ENCODE assay signal across 1 cellular context in the genomic region with DNA sequence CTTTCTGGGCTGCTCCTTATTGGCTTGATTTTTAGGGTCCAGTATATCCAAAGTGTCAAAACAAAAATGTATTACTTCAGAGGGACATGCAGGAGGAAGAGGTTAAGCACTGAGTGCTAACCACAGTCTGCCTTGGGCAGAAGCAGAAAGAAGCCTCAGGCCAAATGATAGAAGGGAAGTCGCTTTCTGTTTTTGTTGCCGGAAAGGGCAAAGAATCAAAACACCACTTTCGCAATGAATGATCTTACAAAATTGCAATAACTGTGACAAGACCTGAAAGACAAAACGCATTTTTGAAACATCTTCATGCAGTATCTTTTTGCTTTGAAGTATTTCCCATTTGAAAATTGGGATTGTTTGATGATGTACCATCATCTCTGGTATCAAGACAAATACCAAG.
A peak's percentile ranks its signal among the peaks of the same experiment; 100 is the strongest.
TF ChIP-seq lines count a peak whose summit lies in the region.

No MANE protein-coding gene starts in this region.

TF ChIP-seq in GM12878, 131 proteins besides CTCF, POLR2A, EP300 and RAD21 (continued from another document and continues in another):
- TF ChIP-seq, protein P1, sequence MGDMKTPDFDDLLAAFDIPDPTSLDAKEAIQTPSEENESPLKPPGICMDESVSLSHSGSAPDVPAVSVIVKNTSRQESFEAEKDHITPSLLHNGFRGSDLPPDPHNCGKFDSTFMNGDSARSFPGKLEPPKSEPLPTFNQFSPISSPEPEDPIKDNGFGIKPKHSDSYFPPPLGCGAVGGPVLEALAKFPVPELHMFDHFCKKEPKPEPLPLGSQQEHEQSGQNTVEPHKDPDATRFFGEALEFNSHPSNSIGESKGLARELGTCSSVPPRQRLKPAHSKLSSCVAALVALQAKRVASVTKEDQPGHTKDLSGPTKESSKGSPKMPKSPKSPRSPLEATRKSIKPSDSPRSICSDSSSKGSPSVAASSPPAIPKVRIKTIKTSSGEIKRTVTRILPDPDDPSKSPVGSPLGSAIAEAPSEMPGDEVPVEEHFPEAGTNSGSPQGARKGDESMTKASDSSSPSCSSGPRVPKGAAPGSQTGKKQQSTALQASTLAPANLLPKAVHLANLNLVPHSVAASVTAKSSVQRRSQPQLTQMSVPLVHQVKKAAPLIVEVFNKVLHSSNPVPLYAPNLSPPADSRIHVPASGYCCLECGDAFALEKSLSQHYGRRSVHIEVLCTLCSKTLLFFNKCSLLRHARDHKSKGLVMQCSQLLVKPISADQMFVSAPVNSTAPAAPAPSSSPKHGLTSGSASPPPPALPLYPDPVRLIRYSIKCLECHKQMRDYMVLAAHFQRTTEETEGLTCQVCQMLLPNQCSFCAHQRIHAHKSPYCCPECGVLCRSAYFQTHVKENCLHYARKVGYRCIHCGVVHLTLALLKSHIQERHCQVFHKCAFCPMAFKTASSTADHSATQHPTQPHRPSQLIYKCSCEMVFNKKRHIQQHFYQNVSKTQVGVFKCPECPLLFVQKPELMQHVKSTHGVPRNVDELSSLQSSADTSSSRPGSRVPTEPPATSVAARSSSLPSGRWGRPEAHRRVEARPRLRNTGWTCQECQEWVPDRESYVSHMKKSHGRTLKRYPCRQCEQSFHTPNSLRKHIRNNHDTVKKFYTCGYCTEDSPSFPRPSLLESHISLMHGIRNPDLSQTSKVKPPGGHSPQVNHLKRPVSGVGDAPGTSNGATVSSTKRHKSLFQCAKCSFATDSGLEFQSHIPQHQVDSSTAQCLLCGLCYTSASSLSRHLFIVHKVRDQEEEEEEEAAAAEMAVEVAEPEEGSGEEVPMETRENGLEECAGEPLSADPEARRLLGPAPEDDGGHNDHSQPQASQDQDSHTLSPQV (IDR thresholded peaks at IDR 0.05), result no peak
- TF ChIP-seq IKZF2 (IDR thresholded peaks at IDR 0.05) (peak; percentile 69 to 71), RCOR1 (conservative IDR thresholded peaks at IDR 0.05; ENCODE audit: low read depth, low read length) (no peak), PML (IDR thresholded peaks at IDR 0.05; ENCODE audit: low read length) (peak; percentile 42; the same call in 1 of the 2 replicates), HDAC6 (IDR thresholded peaks at IDR 0.05; ENCODE audit: unreplicated experiment) (no peak), NFYA (IDR thresholded peaks at IDR 0.05; ENCODE audit: borderline replicate concordance, low read depth, low read length) (no peak), HDGF (IDR thresholded peaks at IDR 0.05) (0 out of 2 replicates have a peak, but pooled peaks have one; percentile 46), MYC (IDR thresholded peaks at IDR 0.05; ENCODE audit: insufficient read depth, insufficient read length, insufficient replicate concordance, low read length, severe bottlenecking) (no peak), MEF2B (IDR thresholded peaks at IDR 0.05; ENCODE audit: partially characterized antibody, poor library complexity, severe bottlenecking) (no peak), EZH2 (IDR thresholded peaks at IDR 0.05; ENCODE audit: borderline replicate concordance, control insufficient read depth, low read depth, low read length) (no peak), TAF1 (IDR thresholded peaks at IDR 0.05; ENCODE audit: borderline replicate concordance, low read depth, low read length) (0 out of 2 replicates have a peak, but pooled peaks have one; percentile 42), RAD51 (IDR thresholded peaks at IDR 0.05) (no peak), IRF4 (IDR thresholded peaks at IDR 0.05; ENCODE audit: low read depth, low read length) (peak; percentile 66; the same call in 1 of the 2 replicates), IKZF1 (conservative IDR thresholded peaks at IDR 0.05) (peak; percentile 49), NR2F1 (conservative IDR thresholded peaks at IDR 0.05) (no peak), MTA2 (IDR thresholded peaks at IDR 0.05; ENCODE audit: low read depth) (peak; percentile 40), POU2F2 (IDR thresholded peaks at IDR 0.05; ENCODE audit: borderline replicate concordance, low read depth, low read length) (no peak), NR2C1 (IDR thresholded peaks at IDR 0.05) (no peak), BHLHE40 (IDR thresholded peaks at IDR 0.05; ENCODE audit: borderline replicate concordance in 1 of 2, low read depth in 2 of 2, low read length in 1 of 2) (0 out of 4 replicates have a peak, but pooled peaks of 1 of the 2 experiments have one; percentile 6), ETV6 (conservative IDR thresholded peaks at IDR 0.05 in 1 of 2, IDR thresholded peaks at IDR 0.05 in 1 of 2; ENCODE audit: borderline replicate concordance in 1 of 2, low read depth in 1 of 2) (peak in 1 of 2 experiments; percentile 94; a peak in 2 of 4 replicates), ZNF217 (IDR thresholded peaks at IDR 0.05) (no peak; the same call in 1 of the 2 replicates), NBN (IDR thresholded peaks at IDR 0.05) (peak; percentile 24; the same call in 1 of the 2 replicates)
- TF ChIP-seq, protein P2, sequence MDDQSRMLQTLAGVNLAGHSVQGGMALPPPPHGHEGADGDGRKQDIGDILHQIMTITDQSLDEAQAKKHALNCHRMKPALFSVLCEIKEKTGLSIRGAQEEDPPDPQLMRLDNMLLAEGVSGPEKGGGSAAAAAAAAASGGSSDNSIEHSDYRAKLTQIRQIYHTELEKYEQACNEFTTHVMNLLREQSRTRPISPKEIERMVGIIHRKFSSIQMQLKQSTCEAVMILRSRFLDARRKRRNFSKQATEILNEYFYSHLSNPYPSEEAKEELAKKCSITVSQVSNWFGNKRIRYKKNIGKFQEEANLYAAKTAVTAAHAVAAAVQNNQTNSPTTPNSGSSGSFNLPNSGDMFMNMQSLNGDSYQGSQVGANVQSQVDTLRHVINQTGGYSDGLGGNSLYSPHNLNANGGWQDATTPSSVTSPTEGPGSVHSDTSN (IDR thresholded peaks at IDR 0.05; ENCODE audit: insufficient replicate concordance, low read depth, low read length), result no peak
- TF ChIP-seq, protein P3, sequence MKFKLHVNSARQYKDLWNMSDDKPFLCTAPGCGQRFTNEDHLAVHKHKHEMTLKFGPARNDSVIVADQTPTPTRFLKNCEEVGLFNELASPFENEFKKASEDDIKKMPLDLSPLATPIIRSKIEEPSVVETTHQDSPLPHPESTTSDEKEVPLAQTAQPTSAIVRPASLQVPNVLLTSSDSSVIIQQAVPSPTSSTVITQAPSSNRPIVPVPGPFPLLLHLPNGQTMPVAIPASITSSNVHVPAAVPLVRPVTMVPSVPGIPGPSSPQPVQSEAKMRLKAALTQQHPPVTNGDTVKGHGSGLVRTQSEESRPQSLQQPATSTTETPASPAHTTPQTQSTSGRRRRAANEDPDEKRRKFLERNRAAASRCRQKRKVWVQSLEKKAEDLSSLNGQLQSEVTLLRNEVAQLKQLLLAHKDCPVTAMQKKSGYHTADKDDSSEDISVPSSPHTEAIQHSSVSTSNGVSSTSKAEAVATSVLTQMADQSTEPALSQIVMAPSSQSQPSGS (IDR thresholded peaks at IDR 0.05; ENCODE audit: low read length), result peak; percentile 75
- TF ChIP-seq, protein P4, sequence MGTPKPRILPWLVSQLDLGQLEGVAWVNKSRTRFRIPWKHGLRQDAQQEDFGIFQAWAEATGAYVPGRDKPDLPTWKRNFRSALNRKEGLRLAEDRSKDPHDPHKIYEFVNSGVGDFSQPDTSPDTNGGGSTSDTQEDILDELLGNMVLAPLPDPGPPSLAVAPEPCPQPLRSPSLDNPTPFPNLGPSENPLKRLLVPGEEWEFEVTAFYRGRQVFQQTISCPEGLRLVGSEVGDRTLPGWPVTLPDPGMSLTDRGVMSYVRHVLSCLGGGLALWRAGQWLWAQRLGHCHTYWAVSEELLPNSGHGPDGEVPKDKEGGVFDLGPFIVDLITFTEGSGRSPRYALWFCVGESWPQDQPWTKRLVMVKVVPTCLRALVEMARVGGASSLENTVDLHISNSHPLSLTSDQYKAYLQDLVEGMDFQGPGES (IDR thresholded peaks at IDR 0.05), result no peak
- TF ChIP-seq, protein P5, sequence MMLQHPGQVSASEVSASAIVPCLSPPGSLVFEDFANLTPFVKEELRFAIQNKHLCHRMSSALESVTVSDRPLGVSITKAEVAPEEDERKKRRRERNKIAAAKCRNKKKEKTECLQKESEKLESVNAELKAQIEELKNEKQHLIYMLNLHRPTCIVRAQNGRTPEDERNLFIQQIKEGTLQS (IDR thresholded peaks at IDR 0.05; ENCODE audit: borderline replicate concordance, extremely low read depth, low read depth, low read length), result no peak
- TF ChIP-seq, protein P6, sequence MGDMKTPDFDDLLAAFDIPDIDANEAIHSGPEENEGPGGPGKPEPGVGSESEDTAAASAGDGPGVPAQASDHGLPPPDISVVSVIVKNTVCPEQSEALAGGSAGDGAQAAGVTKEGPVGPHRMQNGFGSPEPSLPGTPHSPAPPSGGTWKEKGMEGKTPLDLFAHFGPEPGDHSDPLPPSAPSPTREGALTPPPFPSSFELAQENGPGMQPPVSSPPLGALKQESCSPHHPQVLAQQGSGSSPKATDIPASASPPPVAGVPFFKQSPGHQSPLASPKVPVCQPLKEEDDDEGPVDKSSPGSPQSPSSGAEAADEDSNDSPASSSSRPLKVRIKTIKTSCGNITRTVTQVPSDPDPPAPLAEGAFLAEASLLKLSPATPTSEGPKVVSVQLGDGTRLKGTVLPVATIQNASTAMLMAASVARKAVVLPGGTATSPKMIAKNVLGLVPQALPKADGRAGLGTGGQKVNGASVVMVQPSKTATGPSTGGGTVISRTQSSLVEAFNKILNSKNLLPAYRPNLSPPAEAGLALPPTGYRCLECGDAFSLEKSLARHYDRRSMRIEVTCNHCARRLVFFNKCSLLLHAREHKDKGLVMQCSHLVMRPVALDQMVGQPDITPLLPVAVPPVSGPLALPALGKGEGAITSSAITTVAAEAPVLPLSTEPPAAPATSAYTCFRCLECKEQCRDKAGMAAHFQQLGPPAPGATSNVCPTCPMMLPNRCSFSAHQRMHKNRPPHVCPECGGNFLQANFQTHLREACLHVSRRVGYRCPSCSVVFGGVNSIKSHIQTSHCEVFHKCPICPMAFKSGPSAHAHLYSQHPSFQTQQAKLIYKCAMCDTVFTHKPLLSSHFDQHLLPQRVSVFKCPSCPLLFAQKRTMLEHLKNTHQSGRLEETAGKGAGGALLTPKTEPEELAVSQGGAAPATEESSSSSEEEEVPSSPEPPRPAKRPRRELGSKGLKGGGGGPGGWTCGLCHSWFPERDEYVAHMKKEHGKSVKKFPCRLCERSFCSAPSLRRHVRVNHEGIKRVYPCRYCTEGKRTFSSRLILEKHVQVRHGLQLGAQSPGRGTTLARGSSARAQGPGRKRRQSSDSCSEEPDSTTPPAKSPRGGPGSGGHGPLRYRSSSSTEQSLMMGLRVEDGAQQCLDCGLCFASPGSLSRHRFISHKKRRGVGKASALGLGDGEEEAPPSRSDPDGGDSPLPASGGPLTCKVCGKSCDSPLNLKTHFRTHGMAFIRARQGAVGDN (IDR thresholded peaks at IDR 0.05), result peak; percentile 74; the same call in 1 of the 2 replicates
- TF ChIP-seq, protein P7, sequence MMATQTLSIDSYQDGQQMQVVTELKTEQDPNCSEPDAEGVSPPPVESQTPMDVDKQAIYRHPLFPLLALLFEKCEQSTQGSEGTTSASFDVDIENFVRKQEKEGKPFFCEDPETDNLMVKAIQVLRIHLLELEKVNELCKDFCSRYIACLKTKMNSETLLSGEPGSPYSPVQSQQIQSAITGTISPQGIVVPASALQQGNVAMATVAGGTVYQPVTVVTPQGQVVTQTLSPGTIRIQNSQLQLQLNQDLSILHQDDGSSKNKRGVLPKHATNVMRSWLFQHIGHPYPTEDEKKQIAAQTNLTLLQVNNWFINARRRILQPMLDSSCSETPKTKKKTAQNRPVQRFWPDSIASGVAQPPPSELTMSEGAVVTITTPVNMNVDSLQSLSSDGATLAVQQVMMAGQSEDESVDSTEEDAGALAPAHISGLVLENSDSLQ (IDR thresholded peaks at IDR 0.05), result no peak
- TF ChIP-seq, protein P8, sequence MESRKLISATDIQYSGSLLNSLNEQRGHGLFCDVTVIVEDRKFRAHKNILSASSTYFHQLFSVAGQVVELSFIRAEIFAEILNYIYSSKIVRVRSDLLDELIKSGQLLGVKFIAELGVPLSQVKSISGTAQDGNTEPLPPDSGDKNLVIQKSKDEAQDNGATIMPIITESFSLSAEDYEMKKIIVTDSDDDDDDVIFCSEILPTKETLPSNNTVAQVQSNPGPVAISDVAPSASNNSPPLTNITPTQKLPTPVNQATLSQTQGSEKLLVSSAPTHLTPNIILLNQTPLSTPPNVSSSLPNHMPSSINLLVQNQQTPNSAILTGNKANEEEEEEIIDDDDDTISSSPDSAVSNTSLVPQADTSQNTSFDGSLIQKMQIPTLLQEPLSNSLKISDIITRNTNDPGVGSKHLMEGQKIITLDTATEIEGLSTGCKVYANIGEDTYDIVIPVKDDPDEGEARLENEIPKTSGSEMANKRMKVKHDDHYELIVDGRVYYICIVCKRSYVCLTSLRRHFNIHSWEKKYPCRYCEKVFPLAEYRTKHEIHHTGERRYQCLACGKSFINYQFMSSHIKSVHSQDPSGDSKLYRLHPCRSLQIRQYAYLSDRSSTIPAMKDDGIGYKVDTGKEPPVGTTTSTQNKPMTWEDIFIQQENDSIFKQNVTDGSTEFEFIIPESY (IDR thresholded peaks at IDR 0.05), result no peak
- TF ChIP-seq, protein P9, sequence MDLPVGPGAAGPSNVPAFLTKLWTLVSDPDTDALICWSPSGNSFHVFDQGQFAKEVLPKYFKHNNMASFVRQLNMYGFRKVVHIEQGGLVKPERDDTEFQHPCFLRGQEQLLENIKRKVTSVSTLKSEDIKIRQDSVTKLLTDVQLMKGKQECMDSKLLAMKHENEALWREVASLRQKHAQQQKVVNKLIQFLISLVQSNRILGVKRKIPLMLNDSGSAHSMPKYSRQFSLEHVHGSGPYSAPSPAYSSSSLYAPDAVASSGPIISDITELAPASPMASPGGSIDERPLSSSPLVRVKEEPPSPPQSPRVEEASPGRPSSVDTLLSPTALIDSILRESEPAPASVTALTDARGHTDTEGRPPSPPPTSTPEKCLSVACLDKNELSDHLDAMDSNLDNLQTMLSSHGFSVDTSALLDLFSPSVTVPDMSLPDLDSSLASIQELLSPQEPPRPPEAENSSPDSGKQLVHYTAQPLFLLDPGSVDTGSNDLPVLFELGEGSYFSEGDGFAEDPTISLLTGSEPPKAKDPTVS (IDR thresholded peaks at IDR 0.05; ENCODE audit: low read depth, low read length), result no peak
- TF ChIP-seq, protein P10, sequence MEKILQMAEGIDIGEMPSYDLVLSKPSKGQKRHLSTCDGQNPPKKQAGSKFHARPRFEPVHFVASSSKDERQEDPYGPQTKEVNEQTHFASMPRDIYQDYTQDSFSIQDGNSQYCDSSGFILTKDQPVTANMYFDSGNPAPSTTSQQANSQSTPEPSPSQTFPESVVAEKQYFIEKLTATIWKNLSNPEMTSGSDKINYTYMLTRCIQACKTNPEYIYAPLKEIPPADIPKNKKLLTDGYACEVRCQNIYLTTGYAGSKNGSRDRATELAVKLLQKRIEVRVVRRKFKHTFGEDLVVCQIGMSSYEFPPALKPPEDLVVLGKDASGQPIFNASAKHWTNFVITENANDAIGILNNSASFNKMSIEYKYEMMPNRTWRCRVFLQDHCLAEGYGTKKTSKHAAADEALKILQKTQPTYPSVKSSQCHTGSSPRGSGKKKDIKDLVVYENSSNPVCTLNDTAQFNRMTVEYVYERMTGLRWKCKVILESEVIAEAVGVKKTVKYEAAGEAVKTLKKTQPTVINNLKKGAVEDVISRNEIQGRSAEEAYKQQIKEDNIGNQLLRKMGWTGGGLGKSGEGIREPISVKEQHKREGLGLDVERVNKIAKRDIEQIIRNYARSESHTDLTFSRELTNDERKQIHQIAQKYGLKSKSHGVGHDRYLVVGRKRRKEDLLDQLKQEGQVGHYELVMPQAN (conservative IDR thresholded peaks at IDR 0.05), result no peak
